16 cellular contexts compared by ENCODE assay signal in genomic region chr1:58358311-58358710, GRCh38.
DNase-seq lines count a peak whose midpoint lies in the region; ATAC-seq and TF ChIP-seq lines count a peak whose summit lies in the region.
"Had no signal": no experiment of that assay in that cellular context is flagged by ENCODE, and none has a peak within 500 bp of the region (broad histone marks: within the 10 kb centered on the region; RNA-seq: fewer than 3 reads in every experiment).

No MANE protein-coding gene starts in this region.

- peak; percentile 56; the same call in 1 of the 2 replicates for ATAC-seq in Panc1
- ATAC-seq: activated naive CD4-positive, alpha-beta T cell treated with anti-CD3 and anti-CD28 coated beads, Interleukin-2, amount 50 U/mL, for 72 hours; stimulated activated effector memory CD8-positive, alpha-beta T cell treated with anti-CD3 and anti-CD28 coated beads, Interleukin-12 subunit alpha, Interleukin-12 subunit beta, amount 100 ng/mL, for 72 hours had no signal

- intact Hi-C loops in Panc1 (cut with micrococcal nuclease; ENCODE audit: unreplicated experiment): no loop called here
- intact Hi-C loops in prostate gland (cut with DNase I): no loop called here

- TF ChIP-seq CTCF in Panc1 (IDR thresholded peaks at IDR 0.05) (no peak), hepatocyte (IDR thresholded peaks at IDR 0.05; ENCODE audit: poor library complexity) (no peak), prostate gland (IDR thresholded peaks at IDR 0.05) (no peak)

- H3K9me3 ChIP-seq in GM23248 (ENCODE audit: low read depth) (no peaks in the 10 kb centered on the region), Panc1 (ENCODE audit: control insufficient read depth, insufficient read depth, low read depth, low read length) (no peaks in the 10 kb centered on the region), hepatocyte (ENCODE audit: low read depth) (no peaks in the 10 kb centered on the region), prostate gland (no peaks in the 10 kb centered on the region)
- H3K9me3 ChIP-seq: pancreas had no signal

- H3K4me1 ChIP-seq in GM23248 (ENCODE audit: insufficient read depth): no peaks in the 10 kb centered on the region
- H3K4me1 ChIP-seq in Panc1 (ENCODE audit: control insufficient read depth, insufficient read depth, low read length): 0 out of 2 replicates have a peak, but pooled peaks cover 3% of the 10 kb centered on the region
- no peaks in the 10 kb centered on the region for H3K4me1 ChIP-seq in hepatocyte (ENCODE audit: insufficient read depth)
- H3K4me1 ChIP-seq in prostate gland (replicated peaks): no peaks in the 10 kb centered on the region

- H3K4me2 ChIP-seq in GM23248 (ENCODE audit: unreplicated experiment): no peak overlapping the region
- no peak overlapping the region for H3K4me2 ChIP-seq in hepatocyte

- H3F3A ChIP-seq in GM23248 (ENCODE audit: insufficient read depth): no peaks in the 10 kb centered on the region

- H4K20me1 ChIP-seq in GM23248 (ENCODE audit: insufficient read depth) (no peaks in the 10 kb centered on the region), hepatocyte (ENCODE audit: insufficient read depth, poor library complexity, severe bottlenecking) (no peaks in the 10 kb centered on the region)

- DNase-seq in AG08395 (ENCODE audit: low spot score) (peak; percentile 57), GM23248 (peak; percentile 31), Panc1 (ENCODE audit: low read depth, low spot score) (no peak), hepatocyte (ENCODE audit: low spot score) (peak; percentile 16), NCI-H187 (lab: John Stamatoyannopoulos, UW) (no peak), prostate gland (ENCODE audit: low spot score) (no peak), NOMO-1 (lab: John Stamatoyannopoulos, UW; ENCODE audit: unreplicated experiment in 2 of 2) (no peak), medulla oblongata (ENCODE audit: extremely low spot score) (no peak)
- DNase-seq: C1 segment of cervical spinal cord; cortex of kidney; NK-92 treated with Interleukin-12 subunit alpha and Interleukin-12 subunit beta, amount 100 ng/mL, for 24 hours; pancreas; stimulated activated CD4-positive, alpha-beta T cell treated with anti-CD3 and anti-CD28 coated beads, Interleukin-2, amount 100 ng/mL, for 24 hours; T-helper 2 cell had no signal

- in situ Hi-C loops in GM23248 (cut with MboI) (no loop called here), Panc1 (cut with HindIII; ENCODE audit: low pct_unique_long_range_greater_than_20kb, low sequenced_read_pairs) (no loop called here)

- CTCF ChIA-PET in Panc1 (lab: Charles Lee): no interaction called here

- H3K79me2 ChIP-seq in GM23248 (ENCODE audit: insufficient read depth) (no peaks in the 10 kb centered on the region), hepatocyte (no peaks in the 10 kb centered on the region)

- H3K27me3 ChIP-seq in GM23248 (replicated peaks; ENCODE audit: insufficient read depth) (no peaks in the 10 kb centered on the region), Panc1 (ENCODE audit: control insufficient read depth, insufficient read depth, low read length) (peaks cover 12% of the 10 kb centered on the region), hepatocyte (no peaks in the 10 kb centered on the region), prostate gland (replicated peaks; ENCODE audit: insufficient read depth) (no peaks in the 10 kb centered on the region)
- H3K27me3 ChIP-seq: pancreas had no signal

- no TSS peak for BruUV-seq in Panc1 (replicated peaks; lab: Mats Ljungman, UMichigan)

- H3K9me2 ChIP-seq in GM23248 (ENCODE audit: insufficient read depth) (no peaks in the 10 kb centered on the region), hepatocyte (replicated peaks; ENCODE audit: insufficient read depth) (no peaks in the 10 kb centered on the region)

- POLR2A ChIA-PET in Panc1 (lab: Charles Lee): no interaction called here

- H3K36me3 ChIP-seq in GM23248 (ENCODE audit: low read depth) (no peaks in the 10 kb centered on the region), Panc1 (ENCODE audit: control insufficient read depth, insufficient read depth, low read length) (no peaks in the 10 kb centered on the region), hepatocyte (replicated peaks; ENCODE audit: insufficient read depth, low read depth) (no peaks in the 10 kb centered on the region), prostate gland (no peaks in the 10 kb centered on the region)
- H3K36me3 ChIP-seq: pancreas had no signal

- H3K9ac ChIP-seq in GM23248: no peak overlapping the region

- WGBS in GM23248 (ENCODE audit: low coverage in 1 of 2, low lambda C conversion rate in 2 of 2, missing lambda C conversion rate in 2 of 2), 2 experiments: 9 to 15% methylated on average over 4 of the region's 4 CpGs
- 33% methylated on average over 4 of the region's 4 CpGs for WGBS in hepatocyte (ENCODE audit: low lambda C conversion rate, missing lambda C conversion rate)
- 23% methylated on average over 4 of the region's 4 CpGs for WGBS in prostate gland

- TF ChIP-seq POLR2A in prostate gland (IDR thresholded peaks at IDR 0.05): no peak

- H2AFZ ChIP-seq in GM23248: no peak overlapping the region
- no peak overlapping the region for H2AFZ ChIP-seq in hepatocyte

- no peak overlapping the region for H3K27ac ChIP-seq in GM23248
- H3K27ac ChIP-seq in Panc1 (ENCODE audit: low read length): no peak overlapping the region
- no peak overlapping the region for H3K27ac ChIP-seq in hepatocyte
- no peak overlapping the region for H3K27ac ChIP-seq in prostate gland
- H3K27ac ChIP-seq: pancreas had no signal

- no peak overlapping the region for H3K4me3 ChIP-seq in GM23248
- H3K4me3 ChIP-seq in Panc1 (ENCODE audit: low read depth in 2 of 2, low read length in 2 of 2): no peak overlapping the region
- no peak overlapping the region for H3K4me3 ChIP-seq in hepatocyte
- no peak overlapping the region for H3K4me3 ChIP-seq in prostate gland
- H3K4me3 ChIP-seq: pancreas had no signal

Comparison
In these comparisons a context has a peak if more than half of its experiments do, and no peak if none do; other contexts are left out.
1. DNase-seq: peak in AG08395 (single experiment), GM23248 (single experiment) and hepatocyte (single experiment); none in Panc1 (single experiment), NCI-H187 (0 of 2), prostate gland (single experiment), NOMO-1 (0 of 2) and medulla oblongata (single experiment).